In the genomic region with DNA sequence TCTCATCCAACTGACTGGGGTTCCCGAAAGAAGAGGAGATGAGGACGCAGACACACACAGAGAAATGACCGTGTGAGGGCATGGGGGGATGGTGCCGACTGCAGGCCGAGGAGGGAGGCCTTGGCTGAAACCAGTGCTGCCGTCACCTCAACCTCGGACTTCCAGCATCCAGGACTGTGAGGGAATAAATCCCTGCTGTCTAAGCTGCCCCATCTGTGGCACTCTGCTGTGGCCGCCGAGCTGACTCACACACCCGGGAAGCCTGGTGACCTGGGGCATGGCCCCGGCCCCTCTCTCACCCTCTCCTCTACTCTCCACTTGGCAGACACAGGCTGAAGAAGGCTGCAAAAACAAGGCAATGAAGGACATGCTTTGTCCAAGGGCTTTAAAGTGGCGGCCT, we compare ENCODE assay signal across 1 cellular context.
TF ChIP-seq lines count a peak whose summit lies in the region.

No MANE protein-coding gene starts in this region.

TF ChIP-seq in H1, 55 proteins besides CTCF, POLR2A, EP300 and RAD21:
- TF ChIP-seq SP2 (IDR thresholded peaks at IDR 0.05; ENCODE audit: low read length) (no peak), TBP (IDR thresholded peaks at IDR 0.05; ENCODE audit: low read depth, low read length) (no peak), BRCA1 (IDR thresholded peaks at IDR 0.05; ENCODE audit: low read depth, low read length) (no peak), HDAC6 (IDR thresholded peaks at IDR 0.05; ENCODE audit: low read depth, low read length) (no peak), EGR1 (IDR thresholded peaks at IDR 0.05; ENCODE audit: borderline replicate concordance, low read depth, low read length) (no peak), POLR2AphosphoS5 (IDR thresholded peaks at IDR 0.05; ENCODE audit: low read depth, low read length) (no peak), SRF (IDR thresholded peaks at IDR 0.05; ENCODE audit: low read depth, low read length) (no peak)
- TF ChIP-seq, protein P1, sequence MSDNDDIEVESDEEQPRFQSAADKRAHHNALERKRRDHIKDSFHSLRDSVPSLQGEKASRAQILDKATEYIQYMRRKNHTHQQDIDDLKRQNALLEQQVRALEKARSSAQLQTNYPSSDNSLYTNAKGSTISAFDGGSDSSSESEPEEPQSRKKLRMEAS (IDR thresholded peaks at IDR 0.05), result no peak
